Comparison of ENCODE assay signal across 8 cellular contexts in the genomic region with DNA sequence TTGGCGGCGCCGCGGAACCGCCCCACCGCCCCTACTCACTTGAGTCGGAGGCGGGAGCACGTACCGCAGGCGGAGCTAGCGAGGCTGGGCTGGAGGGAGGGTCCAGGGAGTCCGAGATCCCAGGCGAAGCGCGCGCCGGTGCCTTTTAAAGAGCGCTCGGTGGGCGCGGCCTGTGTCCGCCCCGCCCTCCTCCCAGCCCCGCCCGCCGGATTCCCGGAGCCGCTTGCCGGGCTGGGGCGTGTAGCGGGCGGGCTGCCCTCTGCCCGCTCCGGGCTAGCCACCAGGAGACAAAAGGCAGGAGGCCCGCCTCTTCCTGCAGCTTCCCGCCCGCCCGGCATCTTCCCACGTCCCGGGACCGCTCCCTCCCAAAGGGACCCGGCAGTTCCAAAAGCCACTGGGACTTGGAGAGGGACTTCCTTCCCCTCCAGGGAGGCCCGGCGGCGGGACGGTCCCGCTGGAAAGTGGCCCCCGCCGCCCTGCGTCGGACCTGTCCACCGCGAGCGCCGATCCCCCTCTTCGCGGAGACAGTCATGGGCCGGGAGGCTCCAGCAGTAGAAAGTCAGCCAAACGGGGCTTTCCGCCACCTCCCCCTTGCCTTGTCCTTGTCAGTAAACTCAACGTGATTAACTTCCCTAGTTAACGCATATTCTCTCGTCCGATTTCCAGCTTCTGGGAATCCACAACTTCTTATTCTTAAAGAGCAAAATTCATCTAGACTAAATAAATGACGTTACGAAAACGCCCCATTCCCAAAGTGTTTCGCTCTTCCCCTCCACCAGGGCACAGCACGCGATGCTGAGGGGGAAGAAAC. TPM values are rescaled to one million over a fixed set of nuclear protein-coding genes. Genes with fewer than 3 reads are reported as not detected.
DNase-seq lines count a peak whose midpoint lies in the region; ATAC-seq, FAIRE-seq and TF ChIP-seq lines count a peak whose summit lies in the region.

Gene CSRP2 (minus strand): TSS at position 121 of the 811 bp plus-strand sequence. CDS start 12,759 bp downstream, outside the sequence.

- H3K9me3 ChIP-seq in MM.1S (replicated peaks; ENCODE audit: insufficient read depth, low read length) (no peaks in the 10 kb centered on the region), thoracic aorta (no peaks in the 10 kb centered on the region)

- no peaks in the 10 kb centered on the region for H4K20me1 ChIP-seq in MM.1S (ENCODE audit: insufficient read depth, low read length)

- no peaks in the 10 kb centered on the region for H3K36me3 ChIP-seq in MM.1S (replicated peaks; ENCODE audit: insufficient read depth, low read length)
- H3K36me3 ChIP-seq in thoracic aorta = no peaks in the 10 kb centered on the region

- H3K27ac Mint-ChIP-seq in activated naive CD4-positive, alpha-beta T cell treated with anti-CD3 and anti-CD28 coated beads, Interleukin-2, amount 50 U/mL, for 72 hours = peak within 1 kb of the TSS; percentile 8 to 65

- H3K27ac ChIP-seq in MM.1S (ENCODE audit: low read length) (no peak within 1 kb of the TSS), thoracic aorta (peak within 1 kb of the TSS; percentile 96 to 98)

- peaks cover 11% of the 10 kb centered on the region; the same call in 1 of the 2 replicates for H3F3A ChIP-seq in MM.1S (ENCODE audit: insufficient read depth, low read length)

- peak; percentile 45 for TF ChIP-seq POLR2A in H54 (IDR thresholded peaks at IDR 0.05; ENCODE audit: low read depth, low read length)

- peak; percentile 92 to 93 for ATAC-seq in activated naive CD4-positive, alpha-beta T cell treated with anti-CD3 and anti-CD28 coated beads, Interleukin-2, amount 50 U/mL, for 72 hours
- peak; percentile 87 for ATAC-seq in thoracic aorta (ENCODE audit: insufficient number of reproducible peaks, low FRiP score, low read depth)

- in situ Hi-C loops in G401 (cut with HindIII; ENCODE audit: low sequenced_read_pairs) = no loop called here
- in situ Hi-C loops in SK-MEL-5 (cut with HindIII; ENCODE audit: low pct_unique_long_range_greater_than_20kb, low sequenced_read_pairs) = no loop called here

- no peak for FAIRE-seq in H54 (lab: Jason Lieb, UNC)

- no peaks in the 10 kb centered on the region for H3K27me3 ChIP-seq in MM.1S (replicated peaks; ENCODE audit: insufficient read depth, low read length)
- no peaks in the 10 kb centered on the region for H3K27me3 ChIP-seq in thoracic aorta (replicated peaks; ENCODE audit: insufficient read depth)

- H2AFZ ChIP-seq in MM.1S (ENCODE audit: low read length) = peak within 1 kb of the TSS; percentile 98

- peaks cover 0 to 10% of the 10 kb centered on the region in 2 donors for H3K36me3 Mint-ChIP-seq in activated naive CD4-positive, alpha-beta T cell treated with anti-CD3 and anti-CD28 coated beads, Interleukin-2, amount 50 U/mL, for 72 hours

- TF ChIP-seq CTCF in MM.1S (IDR thresholded peaks at IDR 0.05; ENCODE audit: low read length) (no peak), thoracic aorta (IDR thresholded peaks at IDR 0.05) (peak; percentile 65)

- H3K9ac ChIP-seq in MM.1S (ENCODE audit: low read length) = peak within 1 kb of the TSS; percentile 44; the same call in 1 of the 2 replicates

- H3K4me1 ChIP-seq in MM.1S (ENCODE audit: low read length) (no peaks in the 10 kb centered on the region), thoracic aorta (ENCODE audit: control insufficient read depth in 1 of 2, low read depth in 2 of 2) (peaks cover 10 to 49% of the 10 kb centered on the region in 2 donors)

- H3K9me2 ChIP-seq in MM.1S (replicated peaks; ENCODE audit: insufficient read depth, low read length) = no peaks in the 10 kb centered on the region

- DNase-seq in G401 (ENCODE audit: low spot score) = peak; percentile 71
- peak; percentile 89 for DNase-seq in H54 (ENCODE audit: insufficient read length, low spot score)
- peak; percentile 87 for DNase-seq in MM.1S
- peak; percentile 74 for DNase-seq in SK-MEL-5 (ENCODE audit: low read depth, low spot score)
- DNase-seq in activated naive CD4-positive, alpha-beta T cell treated with anti-CD3 and anti-CD28 coated beads, Interleukin-2, amount 50 U/mL, for 72 hours (ENCODE audit: low spot score in 2 of 2) = peak; percentile 74 to 75
- DNase-seq in glomerular visceral epithelial cell (ENCODE audit: extremely low spot score) = peak; percentile 95
- DNase-seq in occipital lobe (lab: John Stamatoyannopoulos, UW) = peak; percentile 41
- DNase-seq in thoracic aorta (ENCODE audit: low spot score) = peak; percentile 74

- H3K4me3 ChIP-seq in MM.1S (ENCODE audit: low read length) = peak within 1 kb of the TSS; percentile 85
- peak within 1 kb of the TSS; percentile 92 for H3K4me3 ChIP-seq in thoracic aorta

- peak within 1 kb of the TSS; percentile 93 for H3K4me2 ChIP-seq in MM.1S (ENCODE audit: low read depth, low read length)

- no peaks in the 10 kb centered on the region for H3K79me2 ChIP-seq in MM.1S (ENCODE audit: low read length)

- H3K9me3 Mint-ChIP-seq in activated naive CD4-positive, alpha-beta T cell treated with anti-CD3 and anti-CD28 coated beads, Interleukin-2, amount 50 U/mL, for 72 hours = no peaks in the 10 kb centered on the region

RNA-seq across cellular contexts. Expression of gene CSRP2, which starts in this region (rescaled TPM):
- 46.2 and 57.5 TPM in 2 replicates for total RNA-seq in G401 (2014; rRNA removed; shearing (Covaris generic))
- 20.2 TPM in 2 replicates for total RNA-seq in SK-MEL-5 (2014; rRNA removed; shearing (Covaris generic))
- 18.8 and 19.6 TPM in 2 replicates for polyA plus RNA-seq in SK-MEL-5 (2015; cell fraction: cytosol; rRNA removed)
- polyA plus RNA-seq in SK-MEL-5 (2015; cell fraction: nucleus; rRNA removed) = 13.1 and 14.2 TPM in 2 replicates
- 1 to 10 TPM in 1 of 2 donors, under 1 TPM in 1; 0.84 to 2.8 TPM for total RNA-seq in activated naive CD4-positive, alpha-beta T cell treated with anti-CD3 and anti-CD28 coated beads, Interleukin-2, amount 50 U/mL, for 72 hours
- total RNA-seq in occipital lobe (149 TPM), thoracic aorta (10 to 100 TPM; 75.0 to 93.5 TPM)

Comparison
In these comparisons a context has a peak if more than half of its experiments do, and no peak if none do; other contexts are left out.
1. DNase-seq: peak in every context shown above with its lines; median percentile 95 in glomerular visceral epithelial cell; 89 in H54; 87 in MM.1S; 74 in activated naive CD4-positive, alpha-beta T cell treated with anti-CD3 and anti-CD28 coated beads, Interleukin-2, amount 50 U/mL, for 72 hours; 74 in SK-MEL-5; 74 in thoracic aorta; 71 in G401; 41 in occipital lobe.